ENCODE assay signal across 8 cellular contexts in genomic region chr6:32895006-32895345, GRCh38. TPM values are rescaled to one million over a fixed set of nuclear protein-coding genes. Genes with fewer than 3 reads are reported as not detected.
DNase-seq lines count a peak whose midpoint lies in the region; ATAC-seq, FAIRE-seq and TF ChIP-seq lines count a peak whose summit lies in the region.

No MANE protein-coding gene starts in this region.

- H3K4me1 ChIP-seq in CD4-positive, CD25-positive, alpha-beta regulatory T cell (ENCODE audit: control insufficient read depth, insufficient read depth, low read length, poor library complexity, severe bottlenecking) = peaks cover 20% of the 10 kb centered on the region
- H3K4me1 ChIP-seq in astrocyte (ENCODE audit: insufficient read depth, low read length) (peaks cover 7% of the 10 kb centered on the region), tibial artery (peaks cover 0 to 17% (median 8%) of the 10 kb centered on the region in 4 donors)

- peak overlapping the region; percentile 100 for H3K4me2 ChIP-seq in astrocyte (ENCODE audit: low read length)

- peak overlapping the region; percentile 78 for H3K9ac ChIP-seq in astrocyte (ENCODE audit: low read length)

- TF ChIP-seq CTCF in astrocyte (IDR thresholded peaks at IDR 0.05; ENCODE audit: insufficient read depth, low read depth, low read length) = no peak
- TF ChIP-seq CTCF in tibial artery (IDR thresholded peaks at IDR 0.05) = no peak

- H3K4me3 Mint-ChIP-seq in CD4-positive, CD25-positive, alpha-beta regulatory T cell = peak overlapping the region; percentile 93 to 99 (median 98)
- H3K4me3 Mint-ChIP-seq in astrocyte (ENCODE audit: unreplicated experiment) = peak overlapping the region; percentile 93

- no peaks in the 10 kb centered on the region for H3K27me3 ChIP-seq in CD4-positive, CD25-positive, alpha-beta regulatory T cell (ENCODE audit: control insufficient read depth, insufficient read depth, low read length)
- no peaks in the 10 kb centered on the region for H3K27me3 ChIP-seq in astrocyte (ENCODE audit: insufficient read depth, low read length)
- no peaks in the 10 kb centered on the region for H3K27me3 ChIP-seq in tibial artery

- H3K4me3 ChIP-seq in CD4-positive, CD25-positive, alpha-beta regulatory T cell (ENCODE audit: low read depth, low read length) = peak overlapping the region; percentile 91
- H3K4me3 ChIP-seq in astrocyte (ENCODE audit: insufficient read depth, low read depth, low read length) = peak overlapping the region; percentile 89
- H3K4me3 ChIP-seq in tibial artery = peak overlapping the region; percentile 61 to 68

- H3K36me3 ChIP-seq in CD4-positive, CD25-positive, alpha-beta regulatory T cell (ENCODE audit: control insufficient read depth, insufficient read depth, low read length) = no peaks in the 10 kb centered on the region
- no peaks in the 10 kb centered on the region for H3K36me3 ChIP-seq in astrocyte (ENCODE audit: insufficient read depth, low read length)
- no peaks in the 10 kb centered on the region for H3K36me3 ChIP-seq in tibial artery

- peaks cover 9 to 49% (median 35%) of the 10 kb centered on the region in 4 donors for H3K4me1 Mint-ChIP-seq in CD4-positive, CD25-positive, alpha-beta regulatory T cell
- peaks cover 4% of the 10 kb centered on the region for H3K4me1 Mint-ChIP-seq in astrocyte (ENCODE audit: low read depth, unreplicated experiment)

- peak overlapping the region; percentile 100 for H2AFZ ChIP-seq in astrocyte (ENCODE audit: low read depth, low read length)

- peaks cover 0 to 1% (median 0%) of the 10 kb centered on the region in 7 donors for H3K9me3 Mint-ChIP-seq in CD4-positive, CD25-positive, alpha-beta regulatory T cell
- no peaks in the 10 kb centered on the region for H3K9me3 Mint-ChIP-seq in astrocyte (ENCODE audit: unreplicated experiment)

- peak overlapping the region; percentile 95 to 96 (median 96) for H3K27ac Mint-ChIP-seq in CD4-positive, CD25-positive, alpha-beta regulatory T cell
- peak overlapping the region; percentile 20 for H3K27ac Mint-ChIP-seq in astrocyte (ENCODE audit: unreplicated experiment)

- H3K27me3 Mint-ChIP-seq in CD4-positive, CD25-positive, alpha-beta regulatory T cell = peaks cover 4% of the 10 kb centered on the region
- H3K27me3 Mint-ChIP-seq in astrocyte (ENCODE audit: low read depth, unreplicated experiment) = no peaks in the 10 kb centered on the region

- H4K20me1 ChIP-seq in astrocyte (ENCODE audit: insufficient read depth, low read length) = no peaks in the 10 kb centered on the region

- H3K36me3 Mint-ChIP-seq in CD4-positive, CD25-positive, alpha-beta regulatory T cell = no peaks in the 10 kb centered on the region
- H3K36me3 Mint-ChIP-seq in astrocyte (ENCODE audit: low read depth, unreplicated experiment) = peaks cover 2% of the 10 kb centered on the region

- FAIRE-seq in astrocyte (lab: Jason Lieb, UNC) = no peak

- no peaks in the 10 kb centered on the region for H3K9me3 ChIP-seq in CD4-positive, CD25-positive, alpha-beta regulatory T cell (ENCODE audit: control insufficient read depth in 2 of 2, low read length in 2 of 2)
- H3K9me3 ChIP-seq in astrocyte (ENCODE audit: insufficient read depth, low read depth, low read length) (no peaks in the 10 kb centered on the region), tibial artery (no peaks in the 10 kb centered on the region)

- DNase-seq in CD4-positive, CD25-positive, alpha-beta regulatory T cell = no peak
- DNase-seq in astrocyte (ENCODE audit: low read depth) (no peak), left lobe of liver (ENCODE audit: low spot score) (no peak), tibial artery (no peak), cortex of kidney (lab: John Stamatoyannopoulos, UW) (no peak)
- no peak for DNase-seq in activated CD4-positive, alpha-beta T cell treated with anti-CD3 and anti-CD28 coated beads, Interleukin-2, amount 50 U/mL, for 48 hours

- H3K27ac ChIP-seq in CD4-positive, CD25-positive, alpha-beta regulatory T cell (ENCODE audit: insufficient read depth, low read length, poor library complexity, severe bottlenecking) = peak overlapping the region; percentile 82
- H3K27ac ChIP-seq in astrocyte (ENCODE audit: low read depth, low read length) = peak overlapping the region; percentile 64
- H3K27ac ChIP-seq in tibial artery = peak overlapping the region; percentile 78 to 82

- intact Hi-C loops in tibial artery (cut with DNase I; ENCODE audit: low total_unique reads) = loop anchor here (5.0 kb wide), 1 partner anchor 307 kb away; the partner anchor contains the start of genes HSD17B8, RXRB and SLC39A7

- H3K79me2 ChIP-seq in astrocyte (ENCODE audit: insufficient read depth, low read length) = peaks cover 21% of the 10 kb centered on the region

- ATAC-seq in CD4-positive, CD25-positive, alpha-beta regulatory T cell (ENCODE audit: low read depth in 2 of 2) = peak in 1 of 2 donors; percentile 2
- ATAC-seq in HG02870 (IDR thresholded peaks at IDR 0.05; ENCODE audit: unreplicated experiment) (peak; percentile 9), left lobe of liver (peak; percentile 36), GM21367 (IDR thresholded peaks at IDR 0.05; ENCODE audit: unreplicated experiment) (no peak)

RNA-seq across cellular contexts. Expression of gene PSMB9, which starts 41.0 kb away (rescaled TPM):
- total RNA-seq in CD4-positive, CD25-positive, alpha-beta regulatory T cell = 148 TPM
- 100 to 1,000 TPM; 503 to 896 (median 615) TPM for polyA plus RNA-seq in CD4-positive, CD25-positive, alpha-beta regulatory T cell
- total RNA-seq in astrocyte = 34.1 and 42.8 TPM in 2 replicates
- total RNA-seq in left lobe of liver = 13.9 TPM

RNA-seq across cellular contexts. Expression of gene TAP1, which starts 41.5 kb away (rescaled TPM):
- 220 TPM for total RNA-seq in CD4-positive, CD25-positive, alpha-beta regulatory T cell
- 100 to 1,000 TPM; 386 to 477 (median 440) TPM for polyA plus RNA-seq in CD4-positive, CD25-positive, alpha-beta regulatory T cell
- 135 and 160 TPM in 2 replicates for total RNA-seq in astrocyte
- total RNA-seq in left lobe of liver = 10.6 TPM

RNA-seq across cellular contexts. Expression of gene HLA-DMB, which starts 45.9 kb away (rescaled TPM):
- total RNA-seq in CD4-positive, CD25-positive, alpha-beta regulatory T cell = 17.6 TPM
- polyA plus RNA-seq in CD4-positive, CD25-positive, alpha-beta regulatory T cell = 10 to 100 TPM; 12.8 to 44.2 (median 32.4) TPM
- total RNA-seq in astrocyte (0.11 and 0.24 TPM in 2 replicates), left lobe of liver (2.6 TPM)

RNA-seq across cellular contexts. Expression of gene PSMB8, which starts 51.1 kb away (rescaled TPM):
- total RNA-seq in CD4-positive, CD25-positive, alpha-beta regulatory T cell = 185 TPM
- 100 to 1,000 TPM; 462 to 803 (median 547) TPM for polyA plus RNA-seq in CD4-positive, CD25-positive, alpha-beta regulatory T cell
- total RNA-seq in astrocyte (45.5 and 57.5 TPM in 2 replicates), left lobe of liver (41.1 TPM)

RNA-seq across cellular contexts. Expression of gene TAP2, which starts 56.4 kb away (rescaled TPM):
- 165 TPM for total RNA-seq in CD4-positive, CD25-positive, alpha-beta regulatory T cell
- 10 to 100 TPM in 3 of 4 donors, 1 to 10 TPM in 1; 7.2 to 56.3 (median 31.9) TPM for polyA plus RNA-seq in CD4-positive, CD25-positive, alpha-beta regulatory T cell
- total RNA-seq in astrocyte = 118 and 121 TPM in 2 replicates
- total RNA-seq in left lobe of liver = 11.8 TPM

Comparison
In these comparisons a context has a peak if more than half of its experiments do, and no peak if none do; other contexts are left out.
1. RNA of gene TAP1, which starts 41.5 kb away (total RNA-seq): 220 TPM in CD4-positive, CD25-positive, alpha-beta regulatory T cell (single experiment) and 135 to 160 TPM in astrocyte; 10.6 TPM in left lobe of liver (single experiment); every median in the first group is over 10 times any median in the second.
2. Peak in every context shown above with its lines, with median percentiles within 50 percentile points of each other: H3K27ac ChIP-seq and H3K4me3 ChIP-seq.